Comparison of ENCODE assay signal across 11 cellular contexts in genomic region chr21:46320331-46320801, GRCh38. TPM values are rescaled to one million over a fixed set of nuclear protein-coding genes. Genes with fewer than 3 reads are reported as not detected.
DNase-seq lines count a peak whose midpoint lies in the region; ATAC-seq and TF ChIP-seq lines count a peak whose summit lies in the region.
"Had no signal": no experiment of that assay in that cellular context is flagged by ENCODE, and none has a peak within 500 bp of the region (broad histone marks: within the 10 kb centered on the region; RNA-seq: fewer than 3 reads in every experiment).

No MANE protein-coding gene starts in this region.

- peak; percentile 32; the same call in 1 of the 2 replicates for TF ChIP-seq POLR2A in Raji (IDR thresholded peaks at IDR 0.05; ENCODE audit: insufficient read depth, low read depth, low read length)

- peaks cover 17% of the 10 kb centered on the region for H3K4me1 Mint-ChIP-seq in activated CD4-positive, alpha-beta T cell treated with anti-CD3 and anti-CD28 coated beads for 36 hours
- H3K4me1 Mint-ChIP-seq in nephron, result peaks cover 22% of the 10 kb centered on the region

- H3K4me3 Mint-ChIP-seq in activated CD4-positive, alpha-beta T cell treated with anti-CD3 and anti-CD28 coated beads for 36 hours, result peak overlapping the region; percentile 22
- H3K4me3 Mint-ChIP-seq in nephron, result peak overlapping the region; percentile 44 to 69 (median 46)

- H3K27ac Mint-ChIP-seq in activated CD4-positive, alpha-beta T cell treated with anti-CD3 and anti-CD28 coated beads for 36 hours, result no peak overlapping the region
- no peak overlapping the region for H3K27ac Mint-ChIP-seq in nephron

- no peak for TF ChIP-seq CTCF in nephron (IDR thresholded peaks at IDR 0.05; ENCODE audit: unreplicated experiment in 3 of 3)

- peaks cover 30% of the 10 kb centered on the region for H3K36me3 Mint-ChIP-seq in activated CD4-positive, alpha-beta T cell treated with anti-CD3 and anti-CD28 coated beads for 36 hours (ENCODE audit: low read depth)
- H3K36me3 Mint-ChIP-seq in nephron (ENCODE audit: low read depth), result peaks cover 4% of the 10 kb centered on the region

- CTCF ChIA-PET in activated CD4-positive, alpha-beta T cell treated with anti-CD3 and anti-CD28 coated beads for 36 hours (lab: Charles Lee), result no interaction called here

- DNase-seq in activated CD4-positive, alpha-beta T cell treated with anti-CD3 and anti-CD28 coated beads for 36 hours, result no peak
- DNase-seq in activated CD4-positive, alpha-beta T cell treated with anti-CD3 and anti-CD28 coated beads for 48 hours, result no peak
- no peak for DNase-seq in NCI-H2227 treated with DMSO at 0.1 percent for 48 hours (lab: John Stamatoyannopoulos, UW)
- DNase-seq in SHP77 (lab: John Stamatoyannopoulos, UW), result no peak
- DNase-seq: activated CD4-positive, alpha-beta T cell treated with anti-CD3 and anti-CD28 coated beads for 1 hour; MV-4-11; psoas muscle had no signal

- intact Hi-C loops in activated CD4-positive, alpha-beta T cell treated with anti-CD3 and anti-CD28 coated beads for 36 hours (cut with DNase I, micrococcal nuclease), result loop anchor here (5.0 to 10.0 kb wide), 5 partner anchors 96 to 1248 kb away; partner anchors contain the start of genes ADARB1 (in 1 of the 2), DIP2A (in 1 of the 2), LSS (in 1 of the 2) and SLC19A1 (in 1 of the 2)

- H3K27me3 Mint-ChIP-seq in activated CD4-positive, alpha-beta T cell treated with anti-CD3 and anti-CD28 coated beads for 36 hours, result no peaks in the 10 kb centered on the region
- H3K27me3 Mint-ChIP-seq in nephron (ENCODE audit: low read depth), result no peaks in the 10 kb centered on the region

- POLR2A ChIA-PET in activated CD4-positive, alpha-beta T cell treated with anti-CD3 and anti-CD28 coated beads for 36 hours (lab: Charles Lee), result interaction anchor here (1.1 kb wide), 1 partner anchor 68 kb away, joined by 4 read pairs; no protein-coding TSS in a partner anchor

- H3K9me3 Mint-ChIP-seq in activated CD4-positive, alpha-beta T cell treated with anti-CD3 and anti-CD28 coated beads for 36 hours (ENCODE audit: low read depth), result no peaks in the 10 kb centered on the region
- no peaks in the 10 kb centered on the region for H3K9me3 Mint-ChIP-seq in nephron

- ATAC-seq in activated CD4-positive, alpha-beta T cell treated with anti-CD3 and anti-CD28 coated beads for 36 hours, result no peak
- ATAC-seq: esophagus mucosa, left lung, psoas muscle had no signal

RNA-seq across cellular contexts. Expression of gene C21orf58, which starts 3.3 kb away (rescaled TPM):
- total RNA-seq in activated CD4-positive, alpha-beta T cell treated with anti-CD3 and anti-CD28 coated beads for 36 hours, result 10 to 100 TPM; 27.4 to 33.0 TPM

RNA-seq across cellular contexts. Expression of gene PCNT, which starts 3.6 kb away (rescaled TPM):
- total RNA-seq in activated CD4-positive, alpha-beta T cell treated with anti-CD3 and anti-CD28 coated beads for 36 hours, result 10 to 100 TPM; 46.5 to 47.7 TPM

RNA-seq across cellular contexts. Expression of gene YBEY, which starts 34.2 kb away (rescaled TPM):
- 10 to 100 TPM; 16.9 to 20.6 TPM for total RNA-seq in activated CD4-positive, alpha-beta T cell treated with anti-CD3 and anti-CD28 coated beads for 36 hours

RNA-seq across cellular contexts. Expression of gene MCM3AP, which starts 35.0 kb away (rescaled TPM):
- 100 to 1,000 TPM in 1 of 2 experiments, 10 to 100 TPM in 1; 71.1 to 106 TPM for total RNA-seq in activated CD4-positive, alpha-beta T cell treated with anti-CD3 and anti-CD28 coated beads for 36 hours
